8 cellular contexts compared by ENCODE assay signal in genomic region chr6:43725643-43726580, GRCh38. TPM values are rescaled to one million over a fixed set of nuclear protein-coding genes. Genes with fewer than 3 reads are reported as not detected.
A peak's percentile ranks its signal among the peaks of the same experiment; 100 is the strongest.
DNase-seq lines count a peak whose midpoint lies in the region; ATAC-seq and TF ChIP-seq lines count a peak whose summit lies in the region.

No MANE protein-coding gene starts in this region.

- POLR2A ChIA-PET in CD8-positive, alpha-beta T cell (lab: Charles Lee): interaction anchor here (1.2 kb wide), 1 partner anchor 349 kb away, joined by 3 read pairs; no protein-coding TSS in a partner anchor

- peak overlapping the region; percentile 66 for H3K27ac Mint-ChIP-seq in CD8-positive, alpha-beta T cell
- H3K27ac Mint-ChIP-seq in IgD-negative memory B cell (peak overlapping the region; percentile 81 to 97 (median 86)), natural killer cell (peak overlapping the region in 1 of 2 donors; percentile 82)
- peak overlapping the region; percentile 89 for H3K27ac Mint-ChIP-seq in activated naive CD8-positive, alpha-beta T cell treated with anti-CD3 and anti-CD28 coated beads for 36 hours

- intact Hi-C loops in CD8-positive, alpha-beta T cell (cut with DNase I, micrococcal nuclease): loop anchor here in 1 of 2 experiments (1.0 kb wide), 3 partner anchors 39 to 81 kb away; partner anchors contain the start of genes MRPS18A and RSPH9
- intact Hi-C loops in natural killer cell (cut with micrococcal nuclease): loop anchor here (2.0 kb wide), 1 partner anchor 43 kb away; no protein-coding TSS in a partner anchor

- TF ChIP-seq CTCF in CD8-positive, alpha-beta T cell (IDR thresholded peaks at IDR 0.05): no peak
- no peak for TF ChIP-seq CTCF in natural killer cell (IDR thresholded peaks at IDR 0.05)

- no peak overlapping the region for H3K4me3 ChIP-seq in CD8-positive, alpha-beta T cell (ENCODE audit: low read depth, low read length)
- H3K4me3 ChIP-seq in H7 (ENCODE audit: insufficient read depth, low read depth, low read length): no peak overlapping the region

- H3K4me1 ChIP-seq in CD8-positive, alpha-beta T cell (ENCODE audit: insufficient read depth, low read length): peaks cover 25% of the 10 kb centered on the region

- H3K4me3 Mint-ChIP-seq in CD8-positive, alpha-beta T cell: peak overlapping the region; percentile 29
- H3K4me3 Mint-ChIP-seq in IgD-negative memory B cell (peak overlapping the region in 2 of 4 donors; percentile 66 to 72), natural killer cell (peak overlapping the region; percentile 45)
- peak overlapping the region; percentile 43 for H3K4me3 Mint-ChIP-seq in activated naive CD8-positive, alpha-beta T cell treated with anti-CD3 and anti-CD28 coated beads for 36 hours

- H3K36me3 ChIP-seq in CD8-positive, alpha-beta T cell (ENCODE audit: insufficient read depth, low read length): no peaks in the 10 kb centered on the region
- H3K36me3 ChIP-seq in H7 (replicated peaks; ENCODE audit: control insufficient read depth, insufficient read depth, low read length): no peaks in the 10 kb centered on the region

- no peaks in the 10 kb centered on the region for H3K36me3 Mint-ChIP-seq in CD8-positive, alpha-beta T cell
- no peaks in the 10 kb centered on the region for H3K36me3 Mint-ChIP-seq in IgD-negative memory B cell
- H3K36me3 Mint-ChIP-seq in activated naive CD8-positive, alpha-beta T cell treated with anti-CD3 and anti-CD28 coated beads for 36 hours: no peaks in the 10 kb centered on the region
- H3K36me3 Mint-ChIP-seq in natural killer cell: peaks cover 8% of the 10 kb centered on the region

- H3K9me3 ChIP-seq in CD8-positive, alpha-beta T cell (ENCODE audit: low read length): no peaks in the 10 kb centered on the region

- DNase-seq in CD8-positive, alpha-beta T cell: no peak
- no peak for DNase-seq in activated naive CD8-positive, alpha-beta T cell treated with anti-CD3 and anti-CD28 coated beads for 36 hours
- no peak for DNase-seq in natural killer cell
- no peak for DNase-seq in NCI-H2029 (lab: John Stamatoyannopoulos, UW)
- DNase-seq in H7: no peak
- DNase-seq in NCI-H1417 (lab: John Stamatoyannopoulos, UW): no peak

- no peaks in the 10 kb centered on the region for H3K27me3 ChIP-seq in CD8-positive, alpha-beta T cell (ENCODE audit: insufficient read depth, low read length)
- H3K27me3 ChIP-seq in H7 (ENCODE audit: control insufficient read depth, insufficient read depth, low read length): no peaks in the 10 kb centered on the region

- no peak for ATAC-seq in CD8-positive, alpha-beta T cell
- ATAC-seq in natural killer cell: no peak
- no peak for ATAC-seq in GM21576 (IDR thresholded peaks at IDR 0.05; ENCODE audit: unreplicated experiment)

- H3K9me3 Mint-ChIP-seq in CD8-positive, alpha-beta T cell: peaks cover 5% of the 10 kb centered on the region
- peaks cover 2 to 6% (median 6%) of the 10 kb centered on the region in 3 donors for H3K9me3 Mint-ChIP-seq in IgD-negative memory B cell
- peaks cover 3% of the 10 kb centered on the region for H3K9me3 Mint-ChIP-seq in activated naive CD8-positive, alpha-beta T cell treated with anti-CD3 and anti-CD28 coated beads for 36 hours
- H3K9me3 Mint-ChIP-seq in natural killer cell: peaks cover 3 to 6% of the 10 kb centered on the region in 2 donors

- H3K27ac ChIP-seq in CD8-positive, alpha-beta T cell (ENCODE audit: low read depth, low read length): peak overlapping the region; percentile 3

- CTCF ChIA-PET in CD8-positive, alpha-beta T cell (lab: Charles Lee): interaction anchor here (1.1 to 2.6 kb wide), 4 partner anchors 43 to 353 kb away, joined by 3 to 49 read pairs (median 30); partner anchors contain the start of gene VEGFA

- peaks cover 35% of the 10 kb centered on the region for H3K4me1 Mint-ChIP-seq in CD8-positive, alpha-beta T cell (ENCODE audit: low read depth)
- H3K4me1 Mint-ChIP-seq in IgD-negative memory B cell (peaks cover 10 to 17% (median 15%) of the 10 kb centered on the region in 3 donors), natural killer cell (peaks cover 14 to 25% of the 10 kb centered on the region in 2 donors)
- peaks cover 28% of the 10 kb centered on the region for H3K4me1 Mint-ChIP-seq in activated naive CD8-positive, alpha-beta T cell treated with anti-CD3 and anti-CD28 coated beads for 36 hours

- H3K27me3 Mint-ChIP-seq in CD8-positive, alpha-beta T cell (ENCODE audit: low read depth): no peaks in the 10 kb centered on the region
- H3K27me3 Mint-ChIP-seq in IgD-negative memory B cell (peaks cover 2% of the 10 kb centered on the region), natural killer cell (ENCODE audit: low read depth in 2 of 2) (peaks cover 7 to 8% of the 10 kb centered on the region in 2 donors)
- H3K27me3 Mint-ChIP-seq in activated naive CD8-positive, alpha-beta T cell treated with anti-CD3 and anti-CD28 coated beads for 36 hours: no peaks in the 10 kb centered on the region

RNA-seq across cellular contexts. Expression of gene MRPS18A, which starts 38.3 kb away (rescaled TPM):
- total RNA-seq in CD8-positive, alpha-beta T cell: 10 to 100 TPM; 43.9 to 44.6 TPM
- 84.4 TPM for polyA plus RNA-seq in IgD-negative memory B cell
- 10 to 100 TPM; 63.8 to 65.3 TPM for total RNA-seq in activated naive CD8-positive, alpha-beta T cell treated with anti-CD3 and anti-CD28 coated beads for 36 hours
- 10 to 100 TPM; 29.0 to 39.8 (median 33.1) TPM for total RNA-seq in natural killer cell
- 77.3 and 102 TPM in 2 replicates for total RNA-seq in H7 (2014; rRNA removed; shearing (Covaris generic))

RNA-seq across cellular contexts. Expression of gene VEGFA, which starts 44.1 kb away (rescaled TPM):
- 1 to 10 TPM; 4.6 to 5.3 TPM for total RNA-seq in CD8-positive, alpha-beta T cell
- polyA plus RNA-seq in IgD-negative memory B cell: 0.19 TPM
- 10 to 100 TPM; 51.9 to 54.7 TPM for total RNA-seq in activated naive CD8-positive, alpha-beta T cell treated with anti-CD3 and anti-CD28 coated beads for 36 hours
- 10 to 100 TPM in 1 of 3 donors, 1 to 10 TPM in 2; 3.6 to 27.5 (median 3.7) TPM for total RNA-seq in natural killer cell
- total RNA-seq in H7 (2014; rRNA removed; shearing (Covaris generic)): 32.1 and 39.6 TPM in 2 replicates
